ENCODE assay signal across 36 cellular contexts in the genomic region with DNA sequence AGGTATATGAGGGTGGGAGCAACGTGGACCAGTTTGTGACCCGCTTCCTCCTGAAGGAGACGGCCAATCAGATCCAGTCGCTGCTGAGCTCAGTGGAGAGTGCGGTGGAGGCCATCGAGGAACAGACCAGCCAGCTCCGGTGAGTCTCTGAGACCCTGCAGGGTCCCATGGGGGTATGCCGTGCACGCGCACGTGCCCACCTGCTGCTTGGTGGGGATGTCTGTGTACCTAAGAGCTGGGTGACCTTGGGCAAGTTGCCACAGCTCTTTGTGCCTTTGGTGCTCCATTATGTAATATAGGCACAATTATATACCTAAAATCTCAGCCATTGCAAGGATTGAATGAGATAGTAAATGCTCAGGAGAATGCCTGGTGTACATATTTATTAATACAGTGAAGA. TPM values are rescaled to one million over a fixed set of nuclear protein-coding genes. Genes with fewer than 3 reads are reported as not detected.
"Had no signal": no experiment of that assay in that cellular context is flagged by ENCODE, and none has a peak within 500 bp of the region (broad histone marks: within the 10 kb centered on the region; RNA-seq: fewer than 3 reads in every experiment).

No MANE protein-coding gene starts in this region.

- H3K9me3 ChIP-seq: colonic mucosa, esophagus muscularis mucosa, left ventricle myocardium inferior, ovary, psoas muscle, stomach, testis, tibial artery, upper lobe of left lung had no signal

- H3K27me3 ChIP-seq: colonic mucosa, esophagus muscularis mucosa, ovary, testis, upper lobe of left lung had no signal

- ATAC-seq: foreskin keratinocyte; heart right ventricle; left colon; natural killer cell; psoas muscle; sciatic nerve; stimulated activated effector memory CD8-positive, alpha-beta T cell treated with anti-CD3 and anti-CD28 coated beads, Interleukin-12 subunit alpha, Interleukin-12 subunit beta, amount 100 ng/mL, for 72 hours had no signal

- H3K9me3 Mint-ChIP-seq: central memory CD8-positive, alpha-beta T cell; natural killer cell; stimulated activated effector memory CD8-positive, alpha-beta T cell treated with anti-CD3 and anti-CD28 coated beads, Interleukin-12 subunit alpha, Interleukin-12 subunit beta, amount 100 ng/mL, for 72 hours had no signal

- H3K36me3 Mint-ChIP-seq: natural killer cell; stimulated activated effector memory CD8-positive, alpha-beta T cell treated with anti-CD3 and anti-CD28 coated beads, Interleukin-12 subunit alpha, Interleukin-12 subunit beta, amount 100 ng/mL, for 72 hours had no signal

- H3K4me1 ChIP-seq: colonic mucosa, foreskin keratinocyte, stomach, testis, tibial artery had no signal

- H3K4me1 Mint-ChIP-seq: central memory CD8-positive, alpha-beta T cell; memory B cell; natural killer cell; stimulated activated effector memory CD8-positive, alpha-beta T cell treated with anti-CD3 and anti-CD28 coated beads, Interleukin-12 subunit alpha, Interleukin-12 subunit beta, amount 100 ng/mL, for 72 hours had no signal

- DNase-seq: colonic mucosa; effector CD8-positive, alpha-beta T cell; foreskin keratinocyte; glutamatergic neuron; heart right ventricle; hippocampal formation; left colon; left ventricle myocardium inferior; natural killer cell; nucleus accumbens; ovary; stimulated activated CD4-positive, alpha-beta T cell treated with anti-CD3 and anti-CD28 coated beads, Interleukin-2, amount 100 ng/mL, for 24 hours; stimulated activated CD4-positive, alpha-beta T cell treated with anti-CD3 and anti-CD28 coated beads, Interleukin-4, amount 100 ng/mL, for 24 hours; stimulated activated naive CD4-positive, alpha-beta T cell treated with Interleukin-2 at 50 U/mL for 16 hours; stomach; testis; tibial artery; upper lobe of left lung had no signal

- H3K4me3 Mint-ChIP-seq: central memory CD8-positive, alpha-beta T cell; dendritic cell treated with granulocyte-macrophage colony-stimulating factor and Interleukin-4, amounts not matched to agents 40 ng/mL and 50 ng/mL, for 4 days; memory B cell; natural killer cell; stimulated activated effector memory CD8-positive, alpha-beta T cell treated with anti-CD3 and anti-CD28 coated beads, Interleukin-12 subunit alpha, Interleukin-12 subunit beta, amount 100 ng/mL, for 72 hours had no signal

- H3K36me3 ChIP-seq: colonic mucosa, esophagus muscularis mucosa, heart right ventricle, left ventricle myocardium inferior, ovary, stomach, tibial artery, upper lobe of left lung had no signal

- H3K27ac ChIP-seq: colonic mucosa, esophagus muscularis mucosa, foreskin keratinocyte, heart right ventricle, left ventricle myocardium inferior, ovary, psoas muscle, stomach, testis, tibial artery, upper lobe of left lung had no signal

- H3K27ac Mint-ChIP-seq: dendritic cell treated with granulocyte-macrophage colony-stimulating factor and Interleukin-4, amounts not matched to agents 40 ng/mL and 50 ng/mL, for 4 days; memory B cell; natural killer cell; stimulated activated effector memory CD8-positive, alpha-beta T cell treated with anti-CD3 and anti-CD28 coated beads, Interleukin-12 subunit alpha, Interleukin-12 subunit beta, amount 100 ng/mL, for 72 hours had no signal

- H3K4me3 ChIP-seq: colonic mucosa, esophagus muscularis mucosa, heart right ventricle, left ventricle myocardium inferior, lung, ovary, psoas muscle, stomach, testis, tibial artery, upper lobe of left lung had no signal

RNA-seq across cellular contexts. Expression of gene NECAB2, which starts 22.4 kb away (rescaled TPM):
- total RNA-seq: epithelial cell of proximal tubule, esophagus muscularis mucosa, foreskin keratinocyte, kidney epithelial cell, mononuclear cell, psoas muscle, renal cortical epithelial cell, skeletal muscle tissue, subcutaneous adipose tissue had no signal
- polyA plus RNA-seq: foreskin keratinocyte had no signal

RNA-seq across cellular contexts. Expression of gene SLC38A8, which starts 52.1 kb away (rescaled TPM):
- total RNA-seq: chondrocyte, colonic mucosa, endothelial cell of umbilical vein, epithelial cell of proximal tubule, esophagus muscularis mucosa, fibroblast of lung, foreskin keratinocyte, kidney epithelial cell, left colon, left ventricle myocardium inferior, lung, mononuclear cell, natural killer cell, renal cortical epithelial cell, sciatic nerve, skeletal muscle tissue, stomach, subcutaneous adipose tissue, upper lobe of left lung had no signal
- polyA plus RNA-seq: endothelial cell of umbilical vein, fibroblast of lung, foreskin keratinocyte, neural cell had no signal
